ENCODE assay signal across 1 cellular context in genomic region chr3:142028174-142028833, GRCh38.
TF ChIP-seq lines count a peak whose summit lies in the region.

No MANE protein-coding gene starts in this region.

TF ChIP-seq in K562, 482 proteins besides CTCF, POLR2A, EP300 and RAD21 (continued from another document):
- TF ChIP-seq PBX2 (CRISPR knock-in tag; IDR thresholded peaks at IDR 0.05; ENCODE audit: low read depth) (no peak), PBX2 (tag; conservative IDR thresholded peaks at IDR 0.05; ENCODE audit: low read depth) (no peak), C11orf30 (IDR thresholded peaks at IDR 0.05; ENCODE audit: low read depth) (no peak), ZNF695 (CRISPR knock-in tag; IDR thresholded peaks at IDR 0.05) (no peak), CBX3 (IDR thresholded peaks at IDR 0.05; ENCODE audit: borderline replicate concordance in 1 of 2, low read length in 2 of 2) (peak in 1 of 2 experiments; percentile 39; a peak in 1 of 3 replicates), GTF2F1 (IDR thresholded peaks at IDR 0.05; ENCODE audit: low read depth, low read length) (no peak), FOXJ3 (CRISPR knock-in tag; IDR thresholded peaks at IDR 0.05) (no peak), ZBTB11 (CRISPR knock-in tag; IDR thresholded peaks at IDR 0.05) (peak in 1 of 3 experiments; percentile 47; a peak in 2 of 6 replicates), HMGXB4 (CRISPR knock-in tag; IDR thresholded peaks at IDR 0.05) (no peak), EP400 (IDR thresholded peaks at IDR 0.05) (peak; percentile 46), JUND (IDR thresholded peaks at IDR 0.05; ENCODE audit: borderline replicate concordance, low read depth, low read length) (no peak), JUND (tag; IDR thresholded peaks at IDR 0.05; ENCODE audit: borderline replicate concordance, low read depth, low read length) (peak; percentile 17; the same call in 1 of the 3 replicates), MEF2A (IDR thresholded peaks at IDR 0.05; ENCODE audit: control insufficient read depth, low read depth, low read length) (no peak), HEY1 (CRISPR knock-in tag; IDR thresholded peaks at IDR 0.05; ENCODE audit: borderline replicate concordance) (no peak), ETV6 (IDR thresholded peaks at IDR 0.05; ENCODE audit: borderline replicate concordance in 1 of 2, low read depth in 2 of 2, low read length in 1 of 2) (no peak), ETV6 (CRISPR knock-in tag; IDR thresholded peaks at IDR 0.05; ENCODE audit: borderline replicate concordance) (no peak), NBN (IDR thresholded peaks at IDR 0.05; ENCODE audit: low read depth) (no peak), MAFG (tag; conservative IDR thresholded peaks at IDR 0.05) (no peak), TFE3 (CRISPR knock-in tag; IDR thresholded peaks at IDR 0.05) (no peak), TRIM24 (IDR thresholded peaks at IDR 0.05) (0 out of 4 replicates have a peak, but pooled peaks of 1 of the 2 experiments have one; percentile 29), SMARCE1 (IDR thresholded peaks at IDR 0.05) (no peak), ARID3B (CRISPR knock-in tag; IDR thresholded peaks at IDR 0.05; ENCODE audit: borderline replicate concordance) (no peak), AFF4 (CRISPR knock-in tag; IDR thresholded peaks at IDR 0.05) (no peak)
- TF ChIP-seq, protein P1, sequence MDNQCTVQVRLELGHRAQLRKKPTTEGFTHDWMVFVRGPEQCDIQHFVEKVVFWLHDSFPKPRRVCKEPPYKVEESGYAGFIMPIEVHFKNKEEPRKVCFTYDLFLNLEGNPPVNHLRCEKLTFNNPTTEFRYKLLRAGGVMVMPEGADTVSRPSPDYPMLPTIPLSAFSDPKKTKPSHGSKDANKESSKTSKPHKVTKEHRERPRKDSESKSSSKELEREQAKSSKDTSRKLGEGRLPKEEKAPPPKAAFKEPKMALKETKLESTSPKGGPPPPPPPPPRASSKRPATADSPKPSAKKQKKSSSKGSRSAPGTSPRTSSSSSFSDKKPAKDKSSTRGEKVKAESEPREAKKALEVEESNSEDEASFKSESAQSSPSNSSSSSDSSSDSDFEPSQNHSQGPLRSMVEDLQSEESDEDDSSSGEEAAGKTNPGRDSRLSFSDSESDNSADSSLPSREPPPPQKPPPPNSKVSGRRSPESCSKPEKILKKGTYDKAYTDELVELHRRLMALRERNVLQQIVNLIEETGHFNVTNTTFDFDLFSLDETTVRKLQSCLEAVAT (IDR thresholded peaks at IDR 0.05), result peak in 1 of 2 experiments; percentile 99; a peak in 2 of 4 replicates
- TF ChIP-seq, protein P2, sequence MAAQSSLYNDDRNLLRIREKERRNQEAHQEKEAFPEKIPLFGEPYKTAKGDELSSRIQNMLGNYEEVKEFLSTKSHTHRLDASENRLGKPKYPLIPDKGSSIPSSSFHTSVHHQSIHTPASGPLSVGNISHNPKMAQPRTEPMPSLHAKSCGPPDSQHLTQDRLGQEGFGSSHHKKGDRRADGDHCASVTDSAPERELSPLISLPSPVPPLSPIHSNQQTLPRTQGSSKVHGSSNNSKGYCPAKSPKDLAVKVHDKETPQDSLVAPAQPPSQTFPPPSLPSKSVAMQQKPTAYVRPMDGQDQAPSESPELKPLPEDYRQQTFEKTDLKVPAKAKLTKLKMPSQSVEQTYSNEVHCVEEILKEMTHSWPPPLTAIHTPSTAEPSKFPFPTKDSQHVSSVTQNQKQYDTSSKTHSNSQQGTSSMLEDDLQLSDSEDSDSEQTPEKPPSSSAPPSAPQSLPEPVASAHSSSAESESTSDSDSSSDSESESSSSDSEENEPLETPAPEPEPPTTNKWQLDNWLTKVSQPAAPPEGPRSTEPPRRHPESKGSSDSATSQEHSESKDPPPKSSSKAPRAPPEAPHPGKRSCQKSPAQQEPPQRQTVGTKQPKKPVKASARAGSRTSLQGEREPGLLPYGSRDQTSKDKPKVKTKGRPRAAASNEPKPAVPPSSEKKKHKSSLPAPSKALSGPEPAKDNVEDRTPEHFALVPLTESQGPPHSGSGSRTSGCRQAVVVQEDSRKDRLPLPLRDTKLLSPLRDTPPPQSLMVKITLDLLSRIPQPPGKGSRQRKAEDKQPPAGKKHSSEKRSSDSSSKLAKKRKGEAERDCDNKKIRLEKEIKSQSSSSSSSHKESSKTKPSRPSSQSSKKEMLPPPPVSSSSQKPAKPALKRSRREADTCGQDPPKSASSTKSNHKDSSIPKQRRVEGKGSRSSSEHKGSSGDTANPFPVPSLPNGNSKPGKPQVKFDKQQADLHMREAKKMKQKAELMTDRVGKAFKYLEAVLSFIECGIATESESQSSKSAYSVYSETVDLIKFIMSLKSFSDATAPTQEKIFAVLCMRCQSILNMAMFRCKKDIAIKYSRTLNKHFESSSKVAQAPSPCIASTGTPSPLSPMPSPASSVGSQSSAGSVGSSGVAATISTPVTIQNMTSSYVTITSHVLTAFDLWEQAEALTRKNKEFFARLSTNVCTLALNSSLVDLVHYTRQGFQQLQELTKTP (IDR thresholded peaks at IDR 0.05; ENCODE audit: low read depth in 1 of 2, partially characterized antibody in 2 of 2), result peak in 1 of 2 experiments; percentile 62
- TF ChIP-seq, protein P3, sequence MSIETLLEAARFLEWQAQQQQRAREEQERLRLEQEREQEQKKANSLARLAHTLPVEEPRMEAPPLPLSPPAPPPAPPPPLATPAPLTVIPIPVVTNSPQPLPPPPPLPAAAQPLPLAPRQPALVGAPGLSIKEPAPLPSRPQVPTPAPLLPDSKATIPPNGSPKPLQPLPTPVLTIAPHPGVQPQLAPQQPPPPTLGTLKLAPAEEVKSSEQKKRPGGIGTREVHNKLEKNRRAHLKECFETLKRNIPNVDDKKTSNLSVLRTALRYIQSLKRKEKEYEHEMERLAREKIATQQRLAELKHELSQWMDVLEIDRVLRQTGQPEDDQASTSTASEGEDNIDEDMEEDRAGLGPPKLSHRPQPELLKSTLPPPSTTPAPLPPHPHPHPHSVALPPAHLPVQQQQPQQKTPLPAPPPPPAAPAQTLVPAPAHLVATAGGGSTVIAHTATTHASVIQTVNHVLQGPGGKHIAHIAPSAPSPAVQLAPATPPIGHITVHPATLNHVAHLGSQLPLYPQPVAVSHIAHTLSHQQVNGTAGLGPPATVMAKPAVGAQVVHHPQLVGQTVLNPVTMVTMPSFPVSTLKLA (conservative IDR thresholded peaks at IDR 0.05), result peak; percentile 81 to 88
